ENCODE assay signal across 28 cellular contexts in genomic region chr17:9810100-9810949, GRCh38. TPM values are rescaled to one million over a fixed set of nuclear protein-coding genes. Genes with fewer than 3 reads are reported as not detected.
"Had no signal": no experiment of that assay in that cellular context is flagged by ENCODE, and none has a peak within 500 bp of the region (broad histone marks: within the 10 kb centered on the region; RNA-seq: fewer than 3 reads in every experiment).

No MANE protein-coding gene starts in this region.

- H3K27ac Mint-ChIP-seq: activated CD8-positive, alpha-beta T cell treated with anti-CD3 and anti-CD28 coated beads for 36 hours; activated naive CD4-positive, alpha-beta T cell treated with anti-CD3 and anti-CD28 coated beads, Interleukin-2, amount 50 U/mL, for 24 hours; activated T-cell treated with anti-CD3 and anti-CD28 coated beads, Interleukin-2, amount 50 U/mL, for 72 hours; activated T-helper 2 cell treated with anti-CD3 and anti-CD28 coated beads, Interferon-gamma antibody, Interleukin-2, Interleukin-4, amounts not matched to agents 10 μg/mL and 5 μg/mL and 100 μg/mL, durations not matched to agents 14 hours and 24 hours and 36 hours; brain; T-helper 1 cell treated with Interleukin-12 subunit alpha and Interleukin-12 subunit beta and Interleukin-4 antibody, amounts not matched to agents 30 μg/mL and 1 μg/mL, for 36 hours had no signal

- H3K4me3 ChIP-seq: K562 had no signal

- H3K9me3 Mint-ChIP-seq: activated CD8-positive, alpha-beta T cell treated with anti-CD3 and anti-CD28 coated beads for 36 hours; activated naive CD4-positive, alpha-beta T cell treated with anti-CD3 and anti-CD28 coated beads, Interleukin-2, amount 50 U/mL, for 24 hours; activated T-cell treated with anti-CD3 and anti-CD28 coated beads, Interleukin-2, amount 50 U/mL, for 72 hours; activated T-helper 2 cell treated with anti-CD3 and anti-CD28 coated beads, Interferon-gamma antibody, Interleukin-2, Interleukin-4, amounts not matched to agents 10 μg/mL and 5 μg/mL and 100 μg/mL, durations not matched to agents 14 hours and 24 hours and 36 hours; T-helper 1 cell treated with Interleukin-12 subunit alpha and Interleukin-12 subunit beta and Interleukin-4 antibody, amounts not matched to agents 30 μg/mL and 1 μg/mL, for 36 hours had no signal

- H3K4me3 Mint-ChIP-seq: activated CD8-positive, alpha-beta T cell treated with anti-CD3 and anti-CD28 coated beads for 36 hours; activated naive CD4-positive, alpha-beta T cell treated with anti-CD3 and anti-CD28 coated beads, Interleukin-2, amount 50 U/mL, for 24 hours; activated T-cell treated with anti-CD3 and anti-CD28 coated beads, Interleukin-2, amount 50 U/mL, for 72 hours; brain; T-helper 1 cell treated with Interleukin-12 subunit alpha and Interleukin-12 subunit beta and Interleukin-4 antibody, amounts not matched to agents 30 μg/mL and 1 μg/mL, for 36 hours had no signal

- DNase-seq: activated CD4-positive, alpha-beta T cell treated with anti-CD3 and anti-CD28 coated beads for 4 hours; activated CD8-positive, alpha-beta memory T cell treated with anti-CD3 and anti-CD28 coated beads, Interleukin-2, amount 50 U/mL, for 4 hours; activated CD8-positive, alpha-beta T cell treated with anti-CD3 and anti-CD28 coated beads for 36 hours; activated T-cell treated with anti-CD3 and anti-CD28 coated beads, Interleukin-2, amount 50 U/mL, for 72 hours; amniotic stem cell; central memory CD4-positive, alpha-beta T cell; Karpas-422; NCI-H1048; NCI-H146; NCI-H2029; NCI-H2107; NCI-H2171 treated with DMSO at 0.1 percent for 48 hours; NCI-H345; NCI-H510A; NCI-H526 treated with DMSO at 0.1 percent for 48 hours; NCI-H82; RPMI8226; SHP77 treated with DMSO at 0.1 percent for 48 hours had no signal

- H3K4me1 Mint-ChIP-seq: activated naive CD4-positive, alpha-beta T cell treated with anti-CD3 and anti-CD28 coated beads, Interleukin-2, amount 50 U/mL, for 24 hours; brain had no signal

- H3K36me3 Mint-ChIP-seq: activated naive CD4-positive, alpha-beta T cell treated with anti-CD3 and anti-CD28 coated beads, Interleukin-2, amount 50 U/mL, for 24 hours; brain had no signal

- ATAC-seq: activated CD4-positive, CD25-positive, alpha-beta regulatory T cell treated with anti-CD3 and anti-CD28 coated beads, Interleukin-2, amount 50 U/mL, for 24 hours; activated CD8-positive, alpha-beta T cell treated with anti-CD3 and anti-CD28 coated beads for 36 hours; activated T-cell treated with anti-CD3 and anti-CD28 coated beads, Interleukin-2, amount 50 U/mL, for 72 hours; K562; Panc1 had no signal

RNA-seq across cellular contexts. Expression of gene GSG1L2, which starts 11.6 kb away (rescaled TPM):
- total RNA-seq: activated CD8-positive, alpha-beta T cell treated with anti-CD3 and anti-CD28 coated beads for 36 hours; activated T-cell treated with anti-CD3 and anti-CD28 coated beads, Interleukin-2, amount 50 U/mL, for 72 hours; activated T-helper 2 cell treated with anti-CD3 and anti-CD28 coated beads, Interferon-gamma antibody, Interleukin-2, Interleukin-4, amounts not matched to agents 10 μg/mL and 5 μg/mL and 100 μg/mL, durations not matched to agents 14 hours and 24 hours and 36 hours; astrocyte; K562; OCI-LY7; SK-MEL-5 had no signal

RNA-seq across cellular contexts. Expression of gene GLP2R, which starts 15.4 kb away (rescaled TPM):
- total RNA-seq: activated CD8-positive, alpha-beta T cell treated with anti-CD3 and anti-CD28 coated beads for 36 hours; activated T-cell treated with anti-CD3 and anti-CD28 coated beads, Interleukin-2, amount 50 U/mL, for 72 hours; activated T-helper 2 cell treated with anti-CD3 and anti-CD28 coated beads, Interferon-gamma antibody, Interleukin-2, Interleukin-4, amounts not matched to agents 10 μg/mL and 5 μg/mL and 100 μg/mL, durations not matched to agents 14 hours and 24 hours and 36 hours; K562; OCI-LY7; SK-MEL-5 had no signal

RNA-seq across cellular contexts. Expression of gene DHRS7C, which starts 18.9 kb away (rescaled TPM):
- total RNA-seq: activated CD8-positive, alpha-beta T cell treated with anti-CD3 and anti-CD28 coated beads for 36 hours; activated T-cell treated with anti-CD3 and anti-CD28 coated beads, Interleukin-2, amount 50 U/mL, for 72 hours; activated T-helper 2 cell treated with anti-CD3 and anti-CD28 coated beads, Interferon-gamma antibody, Interleukin-2, Interleukin-4, amounts not matched to agents 10 μg/mL and 5 μg/mL and 100 μg/mL, durations not matched to agents 14 hours and 24 hours and 36 hours; astrocyte; K562; OCI-LY7; SK-MEL-5 had no signal
